Comparison of ENCODE assay signal across 16 cellular contexts in the genomic region with DNA sequence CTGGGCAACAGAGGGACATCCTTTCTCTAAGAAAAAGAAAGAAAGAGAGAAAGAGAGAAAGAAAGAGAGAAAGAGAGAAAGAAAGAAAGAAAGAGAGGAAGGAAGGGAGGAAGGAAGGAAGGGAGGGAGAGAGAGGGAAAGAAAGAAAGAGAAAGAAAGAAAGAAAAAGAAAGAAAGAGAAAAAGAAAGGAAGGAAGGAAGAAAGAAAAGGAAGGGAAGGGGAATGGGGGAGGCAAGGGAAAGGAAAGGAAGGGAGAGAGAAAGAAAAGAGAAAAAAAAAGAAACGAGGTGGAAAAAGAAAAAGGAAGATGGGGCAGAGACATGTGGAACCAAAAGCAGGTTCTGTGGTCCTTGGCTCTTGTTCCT.
DNase-seq lines count a peak whose midpoint lies in the region; ATAC-seq, FAIRE-seq and TF ChIP-seq lines count a peak whose summit lies in the region.
"Had no signal": no experiment of that assay in that cellular context is flagged by ENCODE, and none has a peak within 500 bp of the region (broad histone marks: within the 10 kb centered on the region; RNA-seq: fewer than 3 reads in every experiment).

No MANE protein-coding gene starts in this region.

- no peak for ATAC-seq in stimulated activated naive CD8-positive, alpha-beta T cell treated with anti-CD3 and anti-CD28 coated beads, Interleukin-15, Interleukin-2, amounts not matched to agents 100 U/mL and 50 U/mL, for 24 hours
- ATAC-seq in HG03439 (IDR thresholded peaks at IDR 0.05; ENCODE audit: unreplicated experiment) = no peak
- ATAC-seq in GM21576 (IDR thresholded peaks at IDR 0.05; ENCODE audit: unreplicated experiment) = no peak
- no peak for ATAC-seq in SK-N-SH treated with all-trans-retinoic acid at 6 μM for 48 hours
- ATAC-seq: PC-3 had no signal

- H3K9me3 ChIP-seq in WERI-Rb-1 (ENCODE audit: severe bottlenecking) (no peaks in the 10 kb centered on the region), H1 (ENCODE audit: insufficient read depth in 2 of 2, low read depth in 1 of 2, low read length in 1 of 2) (no peaks in the 10 kb centered on the region)
- H3K9me3 ChIP-seq: ascending aorta, suprapubic skin had no signal

- no peak for DNase-seq in stimulated activated naive CD8-positive, alpha-beta T cell treated with anti-CD3 and anti-CD28 coated beads, Interleukin-15, Interleukin-2, amounts not matched to agents 100 U/mL and 50 U/mL, for 24 hours
- DNase-seq in WERI-Rb-1 = no peak
- no peak for DNase-seq in H1 (ENCODE audit: low read depth in 1 of 2, low spot score in 2 of 2)
- DNase-seq in stimulated activated CD4-positive, alpha-beta T cell treated with anti-CD3 and anti-CD28 coated beads, Interleukin-2, amount 100 ng/mL, for 24 hours = no peak
- DNase-seq: activated CD4-positive, alpha-beta T cell treated with anti-CD3 and anti-CD28 coated beads, Interleukin-2, amount 10 ng/mL, durations not matched to agents 7 days and 5 days; glutamatergic neuron; NCI-H526 treated with DMSO at 0.1 percent for 48 hours; PC-3 had no signal

- H3K36me3 ChIP-seq in WERI-Rb-1 (no peaks in the 10 kb centered on the region), H1 (ENCODE audit: control insufficient read depth in 2 of 4, insufficient read depth in 4 of 4, low read length in 3 of 4) (no peaks in the 10 kb centered on the region)
- H3K36me3 ChIP-seq: ascending aorta, suprapubic skin had no signal

- H3K18ac ChIP-seq in H1 (ENCODE audit: extremely low read depth, low read length) = no peak overlapping the region

- no peaks in the 10 kb centered on the region for H3K9me3 Mint-ChIP-seq in stimulated activated naive CD8-positive, alpha-beta T cell treated with anti-CD3 and anti-CD28 coated beads, Interleukin-15, Interleukin-2, amounts not matched to agents 100 ng/mL and 50 ng/mL, for 24 hours
- H3K9me3 Mint-ChIP-seq: activated CD4-positive, alpha-beta T cell treated with anti-CD3 and anti-CD28 coated beads, Interleukin-2, amount 10 ng/mL, durations not matched to agents 7 days and 5 days had no signal

- H3K27me3 Mint-ChIP-seq in stimulated activated naive CD8-positive, alpha-beta T cell treated with anti-CD3 and anti-CD28 coated beads, Interleukin-15, Interleukin-2, amounts not matched to agents 100 ng/mL and 50 ng/mL, for 24 hours = no peaks in the 10 kb centered on the region

- H2AFZ ChIP-seq in H1 (ENCODE audit: low read length) = 0 out of 2 replicates have a peak overlapping the region, but pooled peaks have one; percentile 30
- H2AFZ ChIP-seq: parathyroid adenoma had no signal

- no peak overlapping the region for H2BK5ac ChIP-seq in H1 (ENCODE audit: low read depth, low read length)

- TF ChIP-seq CTCF in WERI-Rb-1 (IDR thresholded peaks at IDR 0.05; ENCODE audit: low read depth, low read length) (no peak), H1 (IDR thresholded peaks at IDR 0.05; ENCODE audit: control extremely low read depth in 1 of 3, insufficient read depth in 1 of 3, low read depth in 1 of 3, low read length in 3 of 3) (no peak)

- no peak overlapping the region for H3K56ac ChIP-seq in H1 (replicated peaks; ENCODE audit: insufficient read length, low read depth, low read length)

- 82% methylated on average over 1 of the region's 1 CpG; no CpG with 5 or more reads in 1 of the 2 experiments for WGBS in H1 (ENCODE audit: extremely low coverage in 1 of 2, insufficient coverage in 1 of 2, insufficient read length in 1 of 2, insufficient replicate concordance in 2 of 2, low coverage in 1 of 2, low lambda C conversion rate in 2 of 2, missing lambda C conversion rate in 1 of 2), 2 experiments

- H3K4me3 ChIP-seq in WERI-Rb-1 (ENCODE audit: low read depth, low read length) (no peak overlapping the region), H1 (ENCODE audit: extremely low read depth in 1 of 4, insufficient read depth in 2 of 4, low read depth in 3 of 4, low read length in 4 of 4) (no peak overlapping the region)
- H3K4me3 ChIP-seq: ascending aorta, suprapubic skin had no signal

- peak overlapping the region; percentile 30 for H3K4me3 Mint-ChIP-seq in stimulated activated naive CD8-positive, alpha-beta T cell treated with anti-CD3 and anti-CD28 coated beads, Interleukin-15, Interleukin-2, amounts not matched to agents 100 ng/mL and 50 ng/mL, for 24 hours
- H3K4me3 Mint-ChIP-seq: activated CD4-positive, alpha-beta T cell treated with anti-CD3 and anti-CD28 coated beads, Interleukin-2, amount 10 ng/mL, durations not matched to agents 7 days and 5 days had no signal

- H2BK12ac ChIP-seq in H1 (ENCODE audit: low read depth, low read length) = no peak overlapping the region

- H3K79me1 ChIP-seq in H1 (ENCODE audit: low read depth, low read length) = no peaks in the 10 kb centered on the region

- no peak for TF ChIP-seq POLR2A in H1 (IDR thresholded peaks at IDR 0.05; ENCODE audit: control extremely low read depth in 1 of 2, low read depth in 2 of 2, low read length in 2 of 2)

- H2BK20ac ChIP-seq in H1 (ENCODE audit: low read length) = no peak overlapping the region

- no peaks in the 10 kb centered on the region for H4K20me1 ChIP-seq in H1 (replicated peaks in 1 of 2; ENCODE audit: control insufficient read depth in 1 of 2, insufficient read depth in 2 of 2, low read length in 2 of 2)

- POLR2A ChIA-PET in H1 (lab: Charles Lee; ENCODE audit: partially characterized antibody) = no interaction called here

- H3K27me3 ChIP-seq in WERI-Rb-1 (ENCODE audit: insufficient read depth, low read depth, severe bottlenecking) = no peaks in the 10 kb centered on the region
- no peaks in the 10 kb centered on the region for H3K27me3 ChIP-seq in H1 (replicated peaks in 1 of 4; ENCODE audit: control insufficient read depth in 3 of 4, extremely low read depth in 1 of 4, insufficient read depth in 3 of 4, low read length in 3 of 4)
- H3K27me3 ChIP-seq: ascending aorta, suprapubic skin had no signal

- H4K8ac ChIP-seq in H1 (ENCODE audit: extremely low read depth, insufficient read depth, low read length) = no peak overlapping the region

- no peaks in the 10 kb centered on the region for H3K79me2 ChIP-seq in H1 (ENCODE audit: control insufficient read depth in 1 of 2, insufficient read depth in 2 of 2, low read length in 2 of 2)
- H3K79me2 ChIP-seq: parathyroid adenoma had no signal

- TF ChIP-seq RAD21 in H1 (IDR thresholded peaks at IDR 0.05 in 1 of 2, conservative IDR thresholded peaks at IDR 0.05 in 1 of 2; ENCODE audit: low read depth in 2 of 2, low read length in 2 of 2) = no peak

- no peak overlapping the region for H3K9ac ChIP-seq in H1 (replicated peaks in 1 of 4; ENCODE audit: extremely low read depth in 1 of 4, low read depth in 3 of 4, low read length in 3 of 4)
- H3K9ac ChIP-seq: parathyroid adenoma had no signal

- H3K4me1 ChIP-seq in H1 (replicated peaks in 1 of 4; ENCODE audit: control insufficient read depth in 3 of 4, insufficient read depth in 4 of 4, low read length in 3 of 4) = peaks cover 0 to 4% (median 2%) of the 10 kb centered on the region in 4 experiments; a peak in 6 of 7 replicates
- H3K4me1 ChIP-seq: ascending aorta, parathyroid adenoma had no signal

- no peak for FAIRE-seq in H1 (lab: Jason Lieb, UNC)
- FAIRE-seq: D721Med had no signal

- no peak overlapping the region for H4K5ac ChIP-seq in H1 (ENCODE audit: insufficient read length, low read depth, low read length)

- CTCF ChIA-PET in H1 (lab: Charles Lee; ENCODE audit: partially characterized antibody) = no interaction called here

- peak overlapping the region; percentile 62 for H3K27ac ChIP-seq in WERI-Rb-1
- H3K27ac ChIP-seq in H1 (ENCODE audit: low read depth, low read length) = no peak overlapping the region
- H3K27ac ChIP-seq: ascending aorta, parathyroid adenoma, suprapubic skin had no signal

- no peak overlapping the region for H3K4me2 ChIP-seq in H1 (ENCODE audit: insufficient read depth in 1 of 2, low read depth in 2 of 2, low read length in 2 of 2)

- H4K91ac ChIP-seq in H1 (replicated peaks; ENCODE audit: insufficient read length, low read length) = no peak overlapping the region

- H3K36me3 Mint-ChIP-seq in stimulated activated naive CD8-positive, alpha-beta T cell treated with anti-CD3 and anti-CD28 coated beads, Interleukin-15, Interleukin-2, amounts not matched to agents 100 ng/mL and 50 ng/mL, for 24 hours (ENCODE audit: low read depth) = no peaks in the 10 kb centered on the region

- H3K27ac Mint-ChIP-seq in stimulated activated naive CD8-positive, alpha-beta T cell treated with anti-CD3 and anti-CD28 coated beads, Interleukin-15, Interleukin-2, amounts not matched to agents 100 ng/mL and 50 ng/mL, for 24 hours = peak overlapping the region; percentile 89
- H3K27ac Mint-ChIP-seq: activated CD4-positive, alpha-beta T cell treated with anti-CD3 and anti-CD28 coated beads, Interleukin-2, amount 10 ng/mL, durations not matched to agents 7 days and 5 days had no signal

- H2BK15ac ChIP-seq in H1 (ENCODE audit: low read length) = no peak overlapping the region

- TF ChIP-seq EP300 in H1 (IDR thresholded peaks at IDR 0.05; ENCODE audit: borderline replicate concordance in 1 of 2, low read depth in 2 of 2, low read length in 2 of 2) = no peak

- H2AK5ac ChIP-seq in H1 (ENCODE audit: low read depth, low read length) = no peak overlapping the region

- no peak overlapping the region for H3K23ac ChIP-seq in H1 (ENCODE audit: insufficient read length)

- no peak overlapping the region for H3K4ac ChIP-seq in H1 (replicated peaks; ENCODE audit: insufficient read length, low read depth, low read length)

- peaks cover 34% of the 10 kb centered on the region for H3K4me1 Mint-ChIP-seq in stimulated activated naive CD8-positive, alpha-beta T cell treated with anti-CD3 and anti-CD28 coated beads, Interleukin-15, Interleukin-2, amounts not matched to agents 100 ng/mL and 50 ng/mL, for 24 hours (ENCODE audit: low read depth)

- no peak overlapping the region for H3K14ac ChIP-seq in H1 (ENCODE audit: insufficient read length)

- no peaks in the 10 kb centered on the region for H3K23me2 ChIP-seq in H1 (ENCODE audit: low read depth, low read length)

- H2BK120ac ChIP-seq in H1 (replicated peaks; ENCODE audit: low read depth, low read length) = no peak overlapping the region

TF ChIP-seq in H1, 55 proteins besides CTCF, POLR2A, EP300 and RAD21 (continues in another document):
- no peak for TF ChIP-seq RFX5 (IDR thresholded peaks at IDR 0.05; ENCODE audit: borderline replicate concordance, low read depth, low read length)
- no peak for TF ChIP-seq SIN3A (conservative IDR thresholded peaks at IDR 0.05 in 1 of 2, IDR thresholded peaks at IDR 0.05 in 1 of 2; ENCODE audit: low read depth in 1 of 2, low read length in 2 of 2)
- no peak for TF ChIP-seq NRF1 (IDR thresholded peaks at IDR 0.05; ENCODE audit: low read depth, low read length)
- no peak for TF ChIP-seq EZH2 (IDR thresholded peaks at IDR 0.05; ENCODE audit: low read depth, low read length, severe bottlenecking)

TF ChIP-seq in SK-N-SH treated with all-trans-retinoic acid at 6 μM for 48 hours, 23 proteins besides CTCF, POLR2A, EP300 and RAD21 (continues in another document):
- no peak for TF ChIP-seq ISL1 (CRISPR knock-in tag; IDR thresholded peaks at IDR 0.05)
- no peak for TF ChIP-seq ZFP3 (CRISPR knock-in tag; IDR thresholded peaks at IDR 0.05)
- no peak for TF ChIP-seq ESRRG (CRISPR knock-in tag; IDR thresholded peaks at IDR 0.05)
- TF ChIP-seq ZNF8 (CRISPR knock-in tag; IDR thresholded peaks at IDR 0.05) = no peak
